Comparison of ENCODE assay signal across 27 cellular contexts in the genomic region with DNA sequence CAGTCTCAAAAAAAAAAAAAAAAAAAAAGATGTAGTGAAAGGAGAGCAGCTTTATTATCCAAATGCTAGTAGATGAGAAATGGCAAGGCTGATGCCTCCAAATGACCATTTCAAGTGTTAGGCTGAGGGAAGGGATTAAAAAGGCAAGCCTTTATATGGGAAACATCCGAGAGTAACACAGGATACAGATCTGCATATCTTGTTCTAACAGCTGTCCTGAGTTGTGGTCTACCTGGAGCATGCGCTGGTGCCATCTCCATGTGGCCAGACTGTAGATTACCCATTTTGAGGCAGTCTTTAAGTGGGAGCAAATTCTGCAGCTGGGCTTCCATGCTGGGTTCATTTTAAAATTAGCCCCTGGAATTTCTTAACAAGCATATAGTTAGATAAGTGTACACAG.
"Had no signal": no experiment of that assay in that cellular context is flagged by ENCODE, and none has a peak within 500 bp of the region (broad histone marks: within the 10 kb centered on the region; RNA-seq: fewer than 3 reads in every experiment).

No MANE protein-coding gene starts in this region.

- H3K9ac ChIP-seq: parathyroid adenoma had no signal

- ATAC-seq: left colon; left lung; lower lobe of right lung; naive thymus-derived CD8-positive, alpha-beta T cell; right cardiac atrium; sciatic nerve; stimulated activated effector memory CD8-positive, alpha-beta T cell treated with anti-CD3 and anti-CD28 coated beads, Interleukin-12 subunit alpha, Interleukin-12 subunit beta, amount 100 ng/mL, for 72 hours; upper lobe of right lung had no signal

- H3K4me3 ChIP-seq: left lung, lower lobe of right lung, prostate gland, spleen, suprapubic skin, thoracic aorta, tibial artery, upper lobe of right lung had no signal

- H2AFZ ChIP-seq: parathyroid adenoma had no signal

- H3K27ac ChIP-seq: left lung, lower lobe of right lung, parathyroid adenoma, prostate gland, spleen, suprapubic skin, thoracic aorta, tibial artery, upper lobe of right lung had no signal

- H3K4me1 ChIP-seq: lower lobe of right lung, parathyroid adenoma, prostate gland, suprapubic skin, tibial artery had no signal

- H3K79me2 ChIP-seq: parathyroid adenoma had no signal

- H3K36me3 ChIP-seq: left lung, lower lobe of right lung, prostate gland, spleen, suprapubic skin, thoracic aorta, tibial artery, upper lobe of right lung had no signal

- H3K27me3 ChIP-seq: left lung, spleen, suprapubic skin, tibial artery, upper lobe of right lung had no signal

- H3K9me3 ChIP-seq: left lung, lower lobe of right lung, prostate gland, spleen, suprapubic skin, thoracic aorta, tibial artery, upper lobe of right lung had no signal

- DNase-seq: hypothalamus; immature natural killer cell; kidney; left colon; left lung; lower lobe of right lung; mammary epithelial cell; mesenchymal stem cell; naive thymus-derived CD8-positive, alpha-beta T cell; nucleus accumbens; retina; right cardiac atrium; small intestine; spleen; stimulated activated CD4-positive, alpha-beta T cell treated with anti-CD3 and anti-CD28 coated beads, Interleukin-4, amount 100 ng/mL, for 24 hours; stimulated activated naive CD4-positive, alpha-beta T cell; tibial artery; trophoblast cell; upper lobe of right lung had no signal

- FAIRE-seq: islet of Langerhans, kidney, small intestine, urothelium cell line had no signal
